Comparison of ENCODE assay signal across 16 cellular contexts in genomic region chr4:152162331-152162697, GRCh38.
"Had no signal": no experiment of that assay in that cellular context is flagged by ENCODE, and none has a peak within 500 bp of the region (broad histone marks: within the 10 kb centered on the region; RNA-seq: fewer than 3 reads in every experiment).

No MANE protein-coding gene starts in this region.

- H3K9me3 Mint-ChIP-seq: T-cell had no signal

- H3K79me2 ChIP-seq: hepatocyte had no signal

- H3K9me3 ChIP-seq: breast epithelium, neutrophil, transverse colon had no signal

- DNase-seq: activated CD4-positive, alpha-beta T cell treated with anti-CD3 and anti-CD28 coated beads, Interleukin-2, amount 50 U/mL, for 1 hour; activated CD8-positive, alpha-beta memory T cell treated with anti-CD3 and anti-CD28 coated beads for 24 hours; activated gamma-delta T cell treated with Interleukin-2 at 50 U/mL for 16 hours; dorsolateral prefrontal cortex; erythroblast; naive thymus-derived CD4-positive, alpha-beta T cell; stimulated activated CD4-positive, alpha-beta T cell treated with anti-CD3 and anti-CD28 coated beads, Interleukin-4, amount 100 ng/mL, for 24 hours; stimulated activated naive CD4-positive, alpha-beta T cell; T-cell; T-helper 9 cell; transverse colon had no signal

- H3K27ac ChIP-seq: breast epithelium, hepatocyte, neutrophil, transverse colon had no signal

- H3K27ac Mint-ChIP-seq: activated naive CD8-positive, alpha-beta T cell; naive thymus-derived CD4-positive, alpha-beta T cell; T-cell had no signal

- H3K27me3 ChIP-seq: breast epithelium, dorsolateral prefrontal cortex, hepatocyte, transverse colon had no signal

- H3K36me3 Mint-ChIP-seq: activated naive CD8-positive, alpha-beta T cell; T-cell had no signal

- H3K4me1 ChIP-seq: breast epithelium, transverse colon had no signal

- H3K4me2 ChIP-seq: hepatocyte had no signal

- H3K4me3 ChIP-seq: breast epithelium, dorsolateral prefrontal cortex, hepatocyte, transverse colon had no signal

- ATAC-seq: left lobe of liver; naive thymus-derived CD4-positive, alpha-beta T cell; T-cell had no signal

- H3K4me3 Mint-ChIP-seq: activated naive CD8-positive, alpha-beta T cell; naive thymus-derived CD4-positive, alpha-beta T cell; T-cell had no signal

- H2AFZ ChIP-seq: hepatocyte had no signal

- H3K27me3 Mint-ChIP-seq: activated naive CD8-positive, alpha-beta T cell had no signal

- H3K36me3 ChIP-seq: breast epithelium, neutrophil, transverse colon had no signal
